ENCODE assay signal across 28 cellular contexts in genomic region chr1:114753143-114753542, GRCh38. TPM values are rescaled to one million over a fixed set of nuclear protein-coding genes. Genes with fewer than 3 reads are reported as not detected.
DNase-seq lines count a peak whose midpoint lies in the region; ATAC-seq, FAIRE-seq and TF ChIP-seq lines count a peak whose summit lies in the region.
"Had no signal": no experiment of that assay in that cellular context is flagged by ENCODE, and none has a peak within 500 bp of the region (broad histone marks: within the 10 kb centered on the region; RNA-seq: fewer than 3 reads in every experiment).

No MANE protein-coding gene starts in this region.

- H3K27me3 ChIP-seq in CD4-positive, alpha-beta memory T cell (ENCODE audit: insufficient read depth, low read length): no peaks in the 10 kb centered on the region
- H3K27me3 ChIP-seq in HUES6 (ENCODE audit: control insufficient read depth, insufficient read depth, low read length): no peaks in the 10 kb centered on the region
- H3K27me3 ChIP-seq: left lung, SJSA1, spleen had no signal

- no peaks in the 10 kb centered on the region for H3K9me3 ChIP-seq in CD4-positive, alpha-beta memory T cell (ENCODE audit: control insufficient read depth in 1 of 2, low read length in 2 of 2)
- no peaks in the 10 kb centered on the region for H3K9me3 ChIP-seq in HUES6 (ENCODE audit: control insufficient read depth, insufficient read depth, low read depth, low read length)
- H3K9me3 ChIP-seq: left lung, SJSA1, spleen had no signal

- H3K27me3 Mint-ChIP-seq in CD4-positive, alpha-beta memory T cell: no peaks in the 10 kb centered on the region
- no peaks in the 10 kb centered on the region for H3K27me3 Mint-ChIP-seq in activated naive CD8-positive, alpha-beta T cell treated with anti-CD3 and anti-CD28 coated beads, Interleukin-2, amount 50 U/mL, for 24 hours
- peaks cover 2% of the 10 kb centered on the region for H3K27me3 Mint-ChIP-seq in neural crest cell (ENCODE audit: low read depth)

- peaks cover 91% of the 10 kb centered on the region for H3K4me1 ChIP-seq in CD4-positive, alpha-beta memory T cell (ENCODE audit: insufficient read depth, low read length)
- peaks cover 37% of the 10 kb centered on the region for H3K4me1 ChIP-seq in HUES6 (ENCODE audit: control insufficient read depth, insufficient read depth, low read length)

- CTCF ChIA-PET in CD4-positive, alpha-beta memory T cell (lab: Charles Lee; ENCODE audit: partially characterized antibody): interaction anchor here (0.7 kb wide), 1 partner anchor 15 kb away, joined by 4 read pairs; no protein-coding TSS in a partner anchor

- H3K9ac ChIP-seq in HUES6 (ENCODE audit: low read length): no peak overlapping the region
- H3K9ac ChIP-seq: GM23248 had no signal

- no peak overlapping the region for H3K4me3 ChIP-seq in CD4-positive, alpha-beta memory T cell (ENCODE audit: low read length in 2 of 2)
- peak overlapping the region; percentile 13; the same call in 1 of the 2 replicates for H3K4me3 ChIP-seq in HUES6 (ENCODE audit: low read depth, low read length)
- H3K4me3 ChIP-seq: GM23248, left lung, SJSA1 had no signal

- ATAC-seq in activated naive CD8-positive, alpha-beta T cell treated with anti-CD3 and anti-CD28 coated beads, Interleukin-2, amount 50 U/mL, for 24 hours: no peak
- ATAC-seq in GM19397 (IDR thresholded peaks at IDR 0.05; ENCODE audit: unreplicated experiment): no peak
- ATAC-seq: left lung had no signal

- FAIRE-seq in GM12891 (lab: Jason Lieb, UNC): no peak
- FAIRE-seq: astrocyte had no signal

- TF ChIP-seq CTCF in neural crest cell (conservative IDR thresholded peaks at IDR 0.05): no peak

- DNase-seq in CD4-positive, alpha-beta memory T cell: no peak
- DNase-seq in activated naive CD8-positive, alpha-beta T cell treated with anti-CD3 and anti-CD28 coated beads, Interleukin-2, amount 50 U/mL, for 24 hours: no peak
- DNase-seq in neural crest cell (ENCODE audit: low read depth, low spot score): no peak
- DNase-seq in T1000 (lab: John Stamatoyannopoulos, UW): no peak
- DNase-seq in GM12891 (ENCODE audit: insufficient read length, low spot score): no peak
- DNase-seq: activated naive CD4-positive, alpha-beta T cell treated with anti-CD3 and anti-CD28 coated beads, Interleukin-2, amount 50 U/mL, for 16 hours; cerebellar nuclear complex; DMS 273 treated with DMSO at 0.1 percent for 48 hours; GM23248; left lung; NCI-H1092; NCI-H187 treated with DMSO at 0.1 percent for 48 hours; NCI-H524 treated with DMSO at 0.1 percent for 48 hours; occipital lobe; retina; spleen; stimulated activated CD4-positive, alpha-beta T cell treated with anti-CD3 and anti-CD28 coated beads, Interleukin-2, amount 100 ng/mL, for 48 hours; stimulated activated naive CD4-positive, alpha-beta T cell; T-helper 1 cell had no signal

- POLR2A ChIA-PET in CD4-positive, alpha-beta memory T cell (lab: Charles Lee; ENCODE audit: partially characterized antibody): no interaction called here

- no peak overlapping the region for H3K27ac ChIP-seq in CD4-positive, alpha-beta memory T cell (ENCODE audit: low read depth, low read length)
- no peak overlapping the region for H3K27ac ChIP-seq in HUES6 (ENCODE audit: low read depth, low read length)
- H3K27ac ChIP-seq: epithelial cell of prostate, GM23248, HL-60, left lung, SJSA1 had no signal

- peaks cover 16% of the 10 kb centered on the region for H3K36me3 ChIP-seq in CD4-positive, alpha-beta memory T cell (ENCODE audit: insufficient read depth, low read length)
- H3K36me3 ChIP-seq in HUES6 (ENCODE audit: control insufficient read depth, insufficient read depth, low read length): peaks cover 41% of the 10 kb centered on the region

- peak overlapping the region in 7 of 8 donors; percentile 30 to 100 (median 58) for H3K4me3 Mint-ChIP-seq in CD4-positive, alpha-beta memory T cell
- peak overlapping the region; percentile 12 for H3K4me3 Mint-ChIP-seq in activated naive CD8-positive, alpha-beta T cell treated with anti-CD3 and anti-CD28 coated beads, Interleukin-2, amount 50 U/mL, for 24 hours
- peak overlapping the region; percentile 58 for H3K4me3 Mint-ChIP-seq in neural crest cell
- H3K4me3 Mint-ChIP-seq: CD14-positive monocyte had no signal

- peaks cover 78 to 100% (median 87%) of the 10 kb centered on the region in 4 donors for H3K4me1 Mint-ChIP-seq in CD4-positive, alpha-beta memory T cell
- peaks cover 88% of the 10 kb centered on the region for H3K4me1 Mint-ChIP-seq in activated naive CD8-positive, alpha-beta T cell treated with anti-CD3 and anti-CD28 coated beads, Interleukin-2, amount 50 U/mL, for 24 hours
- peaks cover 61% of the 10 kb centered on the region for H3K4me1 Mint-ChIP-seq in neural crest cell

- intact Hi-C loops in CD4-positive, alpha-beta memory T cell (cut with micrococcal nuclease): loop anchor here (10.0 kb wide), 1 partner anchor 352 kb away; no protein-coding TSS in a partner anchor

- H3K9me3 Mint-ChIP-seq in CD4-positive, alpha-beta memory T cell: no peaks in the 10 kb centered on the region
- H3K9me3 Mint-ChIP-seq in activated naive CD8-positive, alpha-beta T cell treated with anti-CD3 and anti-CD28 coated beads, Interleukin-2, amount 50 U/mL, for 24 hours: no peaks in the 10 kb centered on the region
- H3K9me3 Mint-ChIP-seq in neural crest cell: no peaks in the 10 kb centered on the region
- H3K9me3 Mint-ChIP-seq: CD14-positive monocyte had no signal

- no peak for TF ChIP-seq POLR2A in GM12891 (IDR thresholded peaks at IDR 0.05; ENCODE audit: low read depth, low read length)

- H3K27ac Mint-ChIP-seq in CD4-positive, alpha-beta memory T cell: peak overlapping the region in 3 of 7 donors; percentile 11 to 42 (median 20)
- no peak overlapping the region for H3K27ac Mint-ChIP-seq in activated naive CD8-positive, alpha-beta T cell treated with anti-CD3 and anti-CD28 coated beads, Interleukin-2, amount 50 U/mL, for 24 hours
- H3K27ac Mint-ChIP-seq in neural crest cell (ENCODE audit: unreplicated experiment): no peak overlapping the region

- peaks cover 21 to 50% of the 10 kb centered on the region in 2 donors for H3K36me3 Mint-ChIP-seq in CD4-positive, alpha-beta memory T cell
- H3K36me3 Mint-ChIP-seq in activated naive CD8-positive, alpha-beta T cell treated with anti-CD3 and anti-CD28 coated beads, Interleukin-2, amount 50 U/mL, for 24 hours (ENCODE audit: low read depth): peaks cover 54% of the 10 kb centered on the region
- H3K36me3 Mint-ChIP-seq in neural crest cell (ENCODE audit: low read depth): peaks cover 7% of the 10 kb centered on the region

TF ChIP-seq in GM12891, 5 proteins besides CTCF, POLR2A, EP300 and RAD21:
- TF ChIP-seq PAX5 (IDR thresholded peaks at IDR 0.05; ENCODE audit: insufficient read depth, low read length, severe bottlenecking) (no peak), TAF1 (IDR thresholded peaks at IDR 0.05; ENCODE audit: low read depth, low read length) (no peak), POLR2AphosphoS5 (IDR thresholded peaks at IDR 0.05; ENCODE audit: low read depth, low read length) (no peak), SPI1 (IDR thresholded peaks at IDR 0.05; ENCODE audit: low read depth, low read length) (no peak), POU2F2 (IDR thresholded peaks at IDR 0.05; ENCODE audit: low read depth, low read length) (no peak)

RNA-seq across cellular contexts. Expression of gene CSDE1, which starts 4.6 kb away (rescaled TPM):
- total RNA-seq in CD4-positive, alpha-beta memory T cell: 100 to 1,000 TPM; 530 to 559 TPM
- polyA plus RNA-seq in CD4-positive, alpha-beta memory T cell: 100 to 1,000 TPM; 391 to 444 TPM
- total RNA-seq in neural crest cell: 659 and 685 TPM in 2 replicates
- polyA plus RNA-seq in GM12891 (2012; ENCODE audit: low read depth, missing spikeins): 226 TPM

RNA-seq across cellular contexts. Expression of gene SIKE1, which starts 27.3 kb away (rescaled TPM):
- 10 to 100 TPM; 66.6 to 67.1 TPM for total RNA-seq in CD4-positive, alpha-beta memory T cell
- polyA plus RNA-seq in CD4-positive, alpha-beta memory T cell: 10 to 100 TPM; 35.4 to 36.8 TPM
- 65.0 and 65.7 TPM in 2 replicates for total RNA-seq in neural crest cell
- polyA plus RNA-seq in GM12891 (2012; ENCODE audit: low read depth, missing spikeins): 24.8 TPM

RNA-seq across cellular contexts. Expression of gene NRAS, which starts 36.6 kb away (rescaled TPM):
- 10 to 100 TPM; 22.0 to 22.3 TPM for total RNA-seq in CD4-positive, alpha-beta memory T cell
- 10 to 100 TPM; 18.0 to 29.3 TPM for polyA plus RNA-seq in CD4-positive, alpha-beta memory T cell
- total RNA-seq in neural crest cell: 64.8 and 66.0 TPM in 2 replicates
- polyA plus RNA-seq in GM12891 (2012; ENCODE audit: low read depth, missing spikeins): 28.9 TPM

RNA-seq across cellular contexts. Expression of gene AMPD1, which starts 57.8 kb away (rescaled TPM):
- not detected for total RNA-seq in CD4-positive, alpha-beta memory T cell
- not detected for polyA plus RNA-seq in CD4-positive, alpha-beta memory T cell
- total RNA-seq in neural crest cell: not detected in 2 replicates
- not detected for polyA plus RNA-seq in GM12891 (2012; ENCODE audit: low read depth, missing spikeins)
- total RNA-seq: activated CD8-positive, alpha-beta memory T cell treated with anti-CD3 and anti-CD28 coated beads for 36 hours; astrocyte; GM23248; mesenteric fat pad; occipital lobe; SJSA1 had no signal
- polyA plus RNA-seq: CD14-positive monocyte, GM23248 had no signal
